In the genomic region with DNA sequence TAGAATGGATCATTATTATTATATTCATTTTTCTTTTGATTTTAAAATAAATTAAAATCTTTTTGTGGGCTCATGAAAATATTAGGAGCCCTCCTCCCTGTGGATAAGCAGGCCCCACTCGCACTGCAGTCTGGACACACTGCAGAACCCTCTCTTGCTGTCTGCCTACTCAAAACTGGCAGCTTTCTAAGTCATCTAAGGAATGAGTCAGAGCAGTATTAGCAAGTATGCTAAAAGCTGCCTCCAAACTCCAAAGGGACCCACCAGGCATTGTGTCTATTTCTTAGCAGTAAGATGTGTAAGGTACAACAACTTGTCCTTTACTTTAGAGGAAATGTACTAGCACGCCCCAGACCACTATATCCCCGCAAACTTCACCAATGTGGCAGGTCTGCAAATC, we compare ENCODE assay signal across 22 cellular contexts.
DNase-seq lines count a peak whose midpoint lies in the region; ATAC-seq lines count a peak whose summit lies in the region.
"Had no signal": no experiment of that assay in that cellular context is flagged by ENCODE, and none has a peak within 500 bp of the region (broad histone marks: within the 10 kb centered on the region; RNA-seq: fewer than 3 reads in every experiment).

No MANE protein-coding gene starts in this region.

- H3K9me3 Mint-ChIP-seq in activated CD4-positive, alpha-beta T cell treated with anti-CD3 and anti-CD28 coated beads for 36 hours (ENCODE audit: low read depth) = no peaks in the 10 kb centered on the region
- H3K9me3 Mint-ChIP-seq in activated T-helper 17 cell treated with anti-CD3 and anti-CD28 coated beads, Interleukin-2, amount 50 U/mL, for 72 hours = no peaks in the 10 kb centered on the region
- H3K9me3 Mint-ChIP-seq: activated T-helper 2 cell treated with anti-CD3 and anti-CD28 coated beads, Interferon-gamma antibody, Interleukin-2, Interleukin-4, amounts not matched to agents 10 μg/mL and 5 μg/mL and 100 μg/mL, durations not matched to agents 14 hours and 24 hours and 36 hours had no signal

- peak; percentile 52 for DNase-seq in activated CD4-positive, alpha-beta T cell treated with anti-CD3 and anti-CD28 coated beads for 36 hours
- DNase-seq in activated CD4-positive, alpha-beta T cell treated with anti-CD3 and anti-CD28 coated beads, Interleukin-2, amount 50 U/mL, for 1 hour = no peak
- DNase-seq in Ammon's horn (ENCODE audit: low spot score) (peak; percentile 27), renal cortical epithelial cell (ENCODE audit: low read depth) (peak; percentile 4), NCI-H1436 (lab: John Stamatoyannopoulos, UW) (no peak), cerebellar nuclear complex (lab: John Stamatoyannopoulos, UW) (no peak), NCI-H1092 treated with DMSO at 0.1 percent for 48 hours (lab: John Stamatoyannopoulos, UW) (no peak)
- DNase-seq: 8988T; brain microvascular endothelial cell; CD4-positive, alpha-beta memory T cell; glutamatergic neuron; naive B cell; NCI-H1417 treated with DMSO at 0.1 percent for 48 hours; NCI-H2081 treated with DMSO at 0.1 percent for 48 hours; NCI-H774; SJCRH30; small intestine; stimulated activated CD4-positive, alpha-beta T cell treated with anti-CD3 and anti-CD28 coated beads, Interleukin-2, amount 100 ng/mL, for 24 hours; T-helper 1 cell had no signal

- CTCF ChIA-PET in activated CD4-positive, alpha-beta T cell treated with anti-CD3 and anti-CD28 coated beads for 36 hours (lab: Charles Lee) = no interaction called here

- no peak overlapping the region for H3K27ac Mint-ChIP-seq in activated CD4-positive, alpha-beta T cell treated with anti-CD3 and anti-CD28 coated beads for 36 hours
- H3K27ac Mint-ChIP-seq in activated T-helper 17 cell treated with anti-CD3 and anti-CD28 coated beads, Interleukin-2, amount 50 U/mL, for 72 hours = no peak overlapping the region
- H3K27ac Mint-ChIP-seq: activated T-helper 2 cell treated with anti-CD3 and anti-CD28 coated beads, Interferon-gamma antibody, Interleukin-2, Interleukin-4, amounts not matched to agents 10 μg/mL and 5 μg/mL and 100 μg/mL, durations not matched to agents 14 hours and 24 hours and 36 hours; CD4-positive, alpha-beta memory T cell; mesothelial cell of epicardium; naive B cell had no signal

- peak; percentile 78 for ATAC-seq in activated CD4-positive, alpha-beta T cell treated with anti-CD3 and anti-CD28 coated beads for 36 hours
- peak; percentile 68 for ATAC-seq in activated T-helper 17 cell treated with anti-CD3 and anti-CD28 coated beads, Interleukin-2, amount 50 U/mL, for 72 hours (replicated peaks)

- intact Hi-C loops in activated CD4-positive, alpha-beta T cell treated with anti-CD3 and anti-CD28 coated beads for 36 hours (cut with DNase I, micrococcal nuclease) = loop anchor here in 1 of 2 experiments (2.0 kb wide), 1 partner anchor 25 kb away; no protein-coding TSS in a partner anchor

- peaks cover 29% of the 10 kb centered on the region for H3K4me1 Mint-ChIP-seq in activated CD4-positive, alpha-beta T cell treated with anti-CD3 and anti-CD28 coated beads for 36 hours
- peaks cover 12% of the 10 kb centered on the region for H3K4me1 Mint-ChIP-seq in activated T-helper 17 cell treated with anti-CD3 and anti-CD28 coated beads, Interleukin-2, amount 50 U/mL, for 72 hours

- POLR2A ChIA-PET in activated CD4-positive, alpha-beta T cell treated with anti-CD3 and anti-CD28 coated beads for 36 hours (lab: Charles Lee) = no interaction called here

- H3K27me3 Mint-ChIP-seq in activated CD4-positive, alpha-beta T cell treated with anti-CD3 and anti-CD28 coated beads for 36 hours = no peaks in the 10 kb centered on the region
- no peaks in the 10 kb centered on the region for H3K27me3 Mint-ChIP-seq in activated T-helper 17 cell treated with anti-CD3 and anti-CD28 coated beads, Interleukin-2, amount 50 U/mL, for 72 hours
- H3K27me3 Mint-ChIP-seq: naive B cell had no signal

- H3K4me3 Mint-ChIP-seq in activated CD4-positive, alpha-beta T cell treated with anti-CD3 and anti-CD28 coated beads for 36 hours = no peak overlapping the region
- H3K4me3 Mint-ChIP-seq in activated T-helper 17 cell treated with anti-CD3 and anti-CD28 coated beads, Interleukin-2, amount 50 U/mL, for 72 hours = no peak overlapping the region
- H3K4me3 Mint-ChIP-seq: CD4-positive, alpha-beta memory T cell; mesothelial cell of epicardium had no signal

- H3K36me3 Mint-ChIP-seq in activated CD4-positive, alpha-beta T cell treated with anti-CD3 and anti-CD28 coated beads for 36 hours (ENCODE audit: low read depth) = no peaks in the 10 kb centered on the region
- no peaks in the 10 kb centered on the region for H3K36me3 Mint-ChIP-seq in activated T-helper 17 cell treated with anti-CD3 and anti-CD28 coated beads, Interleukin-2, amount 50 U/mL, for 72 hours (ENCODE audit: low read depth)
- H3K36me3 Mint-ChIP-seq: CD4-positive, alpha-beta memory T cell; mesothelial cell of epicardium; naive B cell had no signal

Comparison
In these comparisons a context has a peak if more than half of its experiments do, and no peak if none do; other contexts are left out.
1. DNase-seq: peak in activated CD4-positive, alpha-beta T cell treated with anti-CD3 and anti-CD28 coated beads for 36 hours (single experiment), Ammon's horn (single experiment) and renal cortical epithelial cell (single experiment); none in activated CD4-positive, alpha-beta T cell treated with anti-CD3 and anti-CD28 coated beads, Interleukin-2, amount 50 U/mL, for 1 hour (single experiment), NCI-H1436 (single experiment), cerebellar nuclear complex (0 of 2) and NCI-H1092 treated with DMSO at 0.1 percent for 48 hours (single experiment).